ENCODE assay signal across 8 cellular contexts in genomic region chr5:132426525-132427138, GRCh38. TPM values are rescaled to one million over a fixed set of nuclear protein-coding genes. Genes with fewer than 3 reads are reported as not detected.
A peak's percentile ranks its signal among the peaks of the same experiment; 100 is the strongest.
DNase-seq lines count a peak whose midpoint lies in the region; ATAC-seq and TF ChIP-seq lines count a peak whose summit lies in the region.

No MANE protein-coding gene starts in this region.

- H3K4me1 ChIP-seq in ACC112 (ENCODE audit: control insufficient read depth, insufficient read depth, low read length, unreplicated experiment), result peaks cover 80% of the 10 kb centered on the region
- H3K4me1 ChIP-seq in cardiac muscle cell (ENCODE audit: low read depth), result peaks cover 20% of the 10 kb centered on the region

- peak; percentile 56 for DNase-seq in activated gamma-delta T cell treated with anti-CD3 and anti-CD28 coated beads, Interleukin-2, amount 50 U/mL, for 16 hours (ENCODE audit: low read depth)
- DNase-seq in cardiac muscle cell (ENCODE audit: low read depth in 1 of 2, low spot score in 1 of 2) (peak in 1 of 2 donors; percentile 91), sciatic nerve (ENCODE audit: low spot score) (peak; percentile 76), NCI-H1436 treated with DMSO at 0.1 percent for 48 hours (lab: John Stamatoyannopoulos, UW) (no peak)

- TF ChIP-seq POLR2A in Raji (IDR thresholded peaks at IDR 0.05; ENCODE audit: insufficient read depth, low read depth, low read length), result peak; percentile 56

- peak overlapping the region; percentile 61 for H3K4me3 ChIP-seq in ACC112 (ENCODE audit: low read depth, low read length)
- H3K4me3 ChIP-seq in cardiac muscle cell, result no peak overlapping the region

- H3K27ac ChIP-seq in ACC112 (ENCODE audit: low read depth, low read length), result peak overlapping the region; percentile 96
- peak overlapping the region; percentile 80 for H3K27ac ChIP-seq in cardiac muscle cell

- H2AFZ ChIP-seq in ACC112 (ENCODE audit: low read length, unreplicated experiment), result no peak overlapping the region

- no peaks in the 10 kb centered on the region for H3K27me3 ChIP-seq in ACC112 (ENCODE audit: insufficient read depth, low read length)
- no peaks in the 10 kb centered on the region for H3K27me3 ChIP-seq in cardiac muscle cell

- peaks cover 37% of the 10 kb centered on the region for H3K79me2 ChIP-seq in ACC112 (ENCODE audit: control insufficient read depth, insufficient read depth, low read length, unreplicated experiment)

- H3K36me3 ChIP-seq in ACC112 (ENCODE audit: insufficient read depth, low read length) (no peaks in the 10 kb centered on the region), cardiac muscle cell (no peaks in the 10 kb centered on the region)

- intact Hi-C loops in sciatic nerve (cut with DNase I), result loop anchor here (10.0 kb wide), 1 partner anchor 58 kb away; no protein-coding TSS in a partner anchor

- peak; percentile 72 for TF ChIP-seq CTCF in cardiac muscle cell (IDR thresholded peaks at IDR 0.05; ENCODE audit: low read depth, low read length)

- no peaks in the 10 kb centered on the region for H3K9me3 ChIP-seq in cardiac muscle cell (ENCODE audit: low read depth)

- ATAC-seq in GM18861 (IDR thresholded peaks at IDR 0.05; ENCODE audit: unreplicated experiment) (peak; percentile 36), HG03196 (IDR thresholded peaks at IDR 0.05; ENCODE audit: unreplicated experiment) (peak; percentile 51), sciatic nerve (peak; percentile 87)

RNA-seq across cellular contexts. Expression of gene SLC22A5, which starts 57.1 kb away (rescaled TPM):
- 6.4 and 6.5 TPM in 2 replicates for total RNA-seq in cardiac muscle cell
- polyA plus RNA-seq in cardiac muscle cell, result 3.0 and 3.6 TPM in 2 replicates
- total RNA-seq in sciatic nerve, result 16.0 TPM

Comparison
In these comparisons a context has a peak if more than half of its experiments do, and no peak if none do; other contexts are left out.
1. ATAC-seq: peak in every context shown above with its lines; median percentile 87 in sciatic nerve; 51 in HG03196; 36 in GM18861.